ENCODE assay signal across 21 cellular contexts in genomic region chr12:111201495-111202236, GRCh38.
DNase-seq lines count a peak whose midpoint lies in the region; ATAC-seq and TF ChIP-seq lines count a peak whose summit lies in the region.
"Had no signal": no experiment of that assay in that cellular context is flagged by ENCODE, and none has a peak within 500 bp of the region (broad histone marks: within the 10 kb centered on the region; RNA-seq: fewer than 3 reads in every experiment).

No MANE protein-coding gene starts in this region.

- H3F3A ChIP-seq in neural progenitor cell (ENCODE audit: low read depth), result no peaks in the 10 kb centered on the region

- H2AFZ ChIP-seq in neural progenitor cell (replicated peaks), result no peak overlapping the region
- H2AFZ ChIP-seq: GM23248 had no signal

- H3K4me2 ChIP-seq in neural progenitor cell, result no peak overlapping the region
- H3K4me2 ChIP-seq: BLaER1 had no signal

- H3K36me3 Mint-ChIP-seq in activated naive CD4-positive, alpha-beta T cell treated with anti-CD3 and anti-CD28 coated beads, Interleukin-2, amount 10 ng/mL, durations not matched to agents 7 days and 5 days, result no peaks in the 10 kb centered on the region
- no peaks in the 10 kb centered on the region for H3K36me3 Mint-ChIP-seq in activated T-helper 17 cell treated with anti-CD3 and anti-CD28 coated beads, Interleukin-2, amount 50 U/mL, for 72 hours (ENCODE audit: low read depth)
- H3K36me3 Mint-ChIP-seq in neural progenitor cell, result no peaks in the 10 kb centered on the region
- H3K36me3 Mint-ChIP-seq: CD14-positive monocyte; CD4-positive, alpha-beta memory T cell had no signal

- H3K9me3 ChIP-seq in NT2/D1 (ENCODE audit: insufficient read depth, low read length), result no peaks in the 10 kb centered on the region
- no peaks in the 10 kb centered on the region for H3K9me3 ChIP-seq in neural progenitor cell (ENCODE audit: low read depth)
- H3K9me3 ChIP-seq: BLaER1 had no signal

- H3K9ac ChIP-seq in NT2/D1 (ENCODE audit: insufficient read length, low read depth) (peak overlapping the region; percentile 26), neural progenitor cell (no peak overlapping the region)
- H3K9ac ChIP-seq: BLaER1, GM23248 had no signal

- H3K4me1 ChIP-seq in NT2/D1 (ENCODE audit: insufficient read depth, insufficient read length) (peaks cover 11% of the 10 kb centered on the region), neural progenitor cell (no peaks in the 10 kb centered on the region)
- H3K4me1 ChIP-seq: BLaER1 had no signal

- peak overlapping the region; percentile 79 for H3K27ac Mint-ChIP-seq in activated naive CD4-positive, alpha-beta T cell treated with anti-CD3 and anti-CD28 coated beads, Interleukin-2, amount 10 ng/mL, durations not matched to agents 7 days and 5 days
- no peak overlapping the region for H3K27ac Mint-ChIP-seq in activated T-helper 17 cell treated with anti-CD3 and anti-CD28 coated beads, Interleukin-2, amount 50 U/mL, for 72 hours
- H3K27ac Mint-ChIP-seq in neural progenitor cell, result peak overlapping the region; percentile 76
- H3K27ac Mint-ChIP-seq: CD4-positive, alpha-beta memory T cell; HFFc6; IgD-negative memory B cell had no signal

- no peak overlapping the region for H3K4me3 Mint-ChIP-seq in activated naive CD4-positive, alpha-beta T cell treated with anti-CD3 and anti-CD28 coated beads, Interleukin-2, amount 10 ng/mL, durations not matched to agents 7 days and 5 days
- H3K4me3 Mint-ChIP-seq in activated T-helper 17 cell treated with anti-CD3 and anti-CD28 coated beads, Interleukin-2, amount 50 U/mL, for 72 hours, result no peak overlapping the region
- no peak overlapping the region for H3K4me3 Mint-ChIP-seq in neural progenitor cell
- H3K4me3 Mint-ChIP-seq: HFFc6, IgD-negative memory B cell had no signal

- H3K36me3 ChIP-seq in NT2/D1 (ENCODE audit: insufficient read depth, insufficient read length, low read length) (no peaks in the 10 kb centered on the region), neural progenitor cell (no peaks in the 10 kb centered on the region)
- H3K36me3 ChIP-seq: BLaER1 had no signal

- no peaks in the 10 kb centered on the region for H3K9me3 Mint-ChIP-seq in activated naive CD4-positive, alpha-beta T cell treated with anti-CD3 and anti-CD28 coated beads, Interleukin-2, amount 10 ng/mL, durations not matched to agents 7 days and 5 days
- no peaks in the 10 kb centered on the region for H3K9me3 Mint-ChIP-seq in activated T-helper 17 cell treated with anti-CD3 and anti-CD28 coated beads, Interleukin-2, amount 50 U/mL, for 72 hours
- H3K9me3 Mint-ChIP-seq in neural progenitor cell, result no peaks in the 10 kb centered on the region
- H3K9me3 Mint-ChIP-seq: CD14-positive monocyte; CD4-positive, alpha-beta memory T cell; HFFc6 had no signal

- H3K79me2 ChIP-seq in neural progenitor cell (ENCODE audit: low read depth), result no peaks in the 10 kb centered on the region

- DNase-seq in activated naive CD4-positive, alpha-beta T cell treated with anti-CD3 and anti-CD28 coated beads, Interleukin-2, amount 10 ng/mL, durations not matched to agents 7 days and 5 days, result no peak
- no peak for DNase-seq in activated naive CD4-positive, alpha-beta T cell (lab: John Stamatoyannopoulos, UW)
- DNase-seq in NT2/D1 (ENCODE audit: low read depth, low spot score) (no peak), neural progenitor cell (ENCODE audit: low spot score) (no peak), HUDEP-2 (lab: John Stamatoyannopoulos, UW; ENCODE audit: unreplicated experiment in 76 of 76) (no peak)
- no peak for DNase-seq in activated naive CD4-positive, alpha-beta T cell treated with Interleukin-2 at 50 U/mL for 16 hours
- DNase-seq: 8988T; CD4-positive, alpha-beta memory T cell; DMS53; DND-41; EL; GM23248; HCEC 1CT; HFFc6 had no signal

- no peak for TF ChIP-seq CTCF in neural progenitor cell (IDR thresholded peaks at IDR 0.05)

- peak; percentile 47 for ATAC-seq in activated T-helper 17 cell treated with anti-CD3 and anti-CD28 coated beads, Interleukin-2, amount 50 U/mL, for 72 hours (replicated peaks)
- ATAC-seq in GM18867 (IDR thresholded peaks at IDR 0.05; ENCODE audit: unreplicated experiment), result no peak
- ATAC-seq: GM12878, HepG2 had no signal

- no peaks in the 10 kb centered on the region for H4K20me1 ChIP-seq in neural progenitor cell (ENCODE audit: low read depth)
- H4K20me1 ChIP-seq: BLaER1 had no signal

- no peak overlapping the region for H3K27ac ChIP-seq in neural progenitor cell
- H3K27ac ChIP-seq: BLaER1, GM23248 had no signal

- H3K27me3 ChIP-seq in NT2/D1 (ENCODE audit: insufficient read depth, insufficient read length), result no peaks in the 10 kb centered on the region
- H3K27me3 ChIP-seq in neural progenitor cell, result no peaks in the 10 kb centered on the region
- H3K27me3 ChIP-seq: BLaER1 had no signal

- H3K4me3 ChIP-seq in NT2/D1 (ENCODE audit: insufficient read length, low read depth) (no peak overlapping the region), neural progenitor cell (no peak overlapping the region)
- H3K4me3 ChIP-seq: BLaER1, GM12878, GM23248 had no signal

- H3K27me3 Mint-ChIP-seq in activated naive CD4-positive, alpha-beta T cell treated with anti-CD3 and anti-CD28 coated beads, Interleukin-2, amount 10 ng/mL, durations not matched to agents 7 days and 5 days, result peaks cover 34% of the 10 kb centered on the region
- peaks cover 18% of the 10 kb centered on the region for H3K27me3 Mint-ChIP-seq in activated T-helper 17 cell treated with anti-CD3 and anti-CD28 coated beads, Interleukin-2, amount 50 U/mL, for 72 hours
- H3K27me3 Mint-ChIP-seq in neural progenitor cell (ENCODE audit: insufficient read depth, low read depth), result peaks cover 2% of the 10 kb centered on the region

- peaks cover 18% of the 10 kb centered on the region for H3K4me1 Mint-ChIP-seq in activated naive CD4-positive, alpha-beta T cell treated with anti-CD3 and anti-CD28 coated beads, Interleukin-2, amount 10 ng/mL, durations not matched to agents 7 days and 5 days
- peaks cover 5% of the 10 kb centered on the region for H3K4me1 Mint-ChIP-seq in activated T-helper 17 cell treated with anti-CD3 and anti-CD28 coated beads, Interleukin-2, amount 50 U/mL, for 72 hours
- H3K4me1 Mint-ChIP-seq in neural progenitor cell, result peaks cover 11% of the 10 kb centered on the region
- H3K4me1 Mint-ChIP-seq: IgD-negative memory B cell had no signal

- CTCF ChIA-PET in activated naive CD4-positive, alpha-beta T cell treated with anti-CD3 and anti-CD28 coated beads, Interleukin-2, amount 10 ng/mL, durations not matched to agents 7 days and 5 days (lab: Charles Lee), result no interaction called here
